ENCODE assay signal across 18 cellular contexts in the genomic region with DNA sequence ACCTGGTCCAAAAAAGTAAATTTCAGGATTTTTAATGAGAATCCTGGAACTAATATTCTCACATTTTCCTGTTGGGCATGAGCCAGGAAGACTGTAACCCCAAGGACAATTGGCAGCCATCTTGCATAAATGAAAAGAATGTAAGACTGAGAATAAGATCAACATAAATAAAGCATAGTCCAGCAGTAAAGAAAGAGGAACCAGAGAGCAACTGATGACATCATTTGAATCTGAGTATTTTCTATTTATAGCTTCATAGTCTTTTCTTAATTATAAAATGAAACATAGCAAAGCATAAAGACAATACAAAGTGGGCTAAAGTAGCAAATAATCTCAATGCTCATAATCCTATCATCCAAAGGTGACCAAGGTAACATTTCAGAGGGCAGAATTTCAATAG. TPM values are rescaled to one million over a fixed set of nuclear protein-coding genes. Genes with fewer than 3 reads are reported as not detected.
A peak's percentile ranks its signal among the peaks of the same experiment; 100 is the strongest.
DNase-seq lines count a peak whose midpoint lies in the region; ATAC-seq and TF ChIP-seq lines count a peak whose summit lies in the region.
"Had no signal": no experiment of that assay in that cellular context is flagged by ENCODE, and none has a peak within 500 bp of the region (broad histone marks: within the 10 kb centered on the region; RNA-seq: fewer than 3 reads in every experiment).

No MANE protein-coding gene starts in this region.

- H3K4me3 Mint-ChIP-seq in memory B cell (no peak overlapping the region), glutamatergic neuron (ENCODE audit: unreplicated experiment) (no peak overlapping the region)
- H3K4me3 Mint-ChIP-seq: GM23338 had no signal

- ATAC-seq in GM21786 (IDR thresholded peaks at IDR 0.05; ENCODE audit: unreplicated experiment) (peak; percentile 35), memory B cell (ENCODE audit: low read depth) (peak; percentile 62)
- ATAC-seq: GM23338 had no signal

- H3K27me3 Mint-ChIP-seq in memory B cell (no peaks in the 10 kb centered on the region), glutamatergic neuron (ENCODE audit: unreplicated experiment) (peaks cover 2% of the 10 kb centered on the region)

- H3K27ac Mint-ChIP-seq in memory B cell (no peak overlapping the region), glutamatergic neuron (ENCODE audit: unreplicated experiment) (no peak overlapping the region)
- H3K27ac Mint-ChIP-seq: GM23338 had no signal

- H3K4me1 Mint-ChIP-seq in memory B cell (no peaks in the 10 kb centered on the region), glutamatergic neuron (ENCODE audit: low read depth, unreplicated experiment) (peaks cover 2% of the 10 kb centered on the region)

- H3K36me3 Mint-ChIP-seq in memory B cell (no peaks in the 10 kb centered on the region), glutamatergic neuron (ENCODE audit: unreplicated experiment) (no peaks in the 10 kb centered on the region)

- DNase-seq in CD1c-positive myeloid dendritic cell (ENCODE audit: extremely low spot score): peak; percentile 21
- DNase-seq in MV-4-11 (lab: John Stamatoyannopoulos, UW): peak; percentile 55
- DNase-seq in memory B cell (ENCODE audit: low spot score in 2 of 2): no peak
- no peak for DNase-seq in activated effector memory CD4-positive, alpha-beta T cell treated with anti-CD3 and anti-CD28 coated beads, Interleukin-2, amount 50 U/mL, for 16 hours
- DNase-seq in glomerular visceral epithelial cell (ENCODE audit: extremely low spot score): no peak
- DNase-seq in glutamatergic neuron: no peak
- DNase-seq: GDM1, Kasumi-1, NCI-H1105, NCI-H146, NCI-H2029, NCI-H2227 treated with DMSO at 0.1 percent for 48 hours, NCI-H510A, NCI-H748 treated with DMSO at 0.1 percent for 48 hours, SJCRH30, T-helper 1 cell had no signal

- no peak for TF ChIP-seq CTCF in glutamatergic neuron (IDR thresholded peaks at IDR 0.05; ENCODE audit: partially characterized antibody, unreplicated experiment)

- no peaks in the 10 kb centered on the region for H3K9me3 Mint-ChIP-seq in memory B cell
- no peaks in the 10 kb centered on the region for H3K9me3 Mint-ChIP-seq in glutamatergic neuron (ENCODE audit: unreplicated experiment)
- H3K9me3 Mint-ChIP-seq: GM23338 had no signal

RNA-seq across cellular contexts. Expression of a gene that starts 26.6 kb away (rescaled TPM):
- 30.9 TPM for total RNA-seq in glutamatergic neuron (ENCODE audit: unreplicated experiment)

Comparison
In these comparisons a context has a peak if more than half of its experiments do, and no peak if none do; other contexts are left out.
1. DNase-seq: peak in CD1c-positive myeloid dendritic cell (single experiment) and MV-4-11 (single experiment); none in memory B cell (0 of 2), activated effector memory CD4-positive, alpha-beta T cell treated with anti-CD3 and anti-CD28 coated beads, Interleukin-2, amount 50 U/mL, for 16 hours (single experiment), glomerular visceral epithelial cell (single experiment) and glutamatergic neuron (single experiment).